ENCODE assay signal across 20 cellular contexts in genomic region chr2:141871913-141872634, GRCh38.
"Had no signal": no experiment of that assay in that cellular context is flagged by ENCODE, and none has a peak within 500 bp of the region (broad histone marks: within the 10 kb centered on the region; RNA-seq: fewer than 3 reads in every experiment).

No MANE protein-coding gene starts in this region.

- ATAC-seq: left lobe of liver; naive thymus-derived CD4-positive, alpha-beta T cell had no signal

- H3K4me3 ChIP-seq: coronary artery, hepatocyte, ovary, right atrium auricular region, sigmoid colon, skin epidermis, stomach, thoracic aorta, transverse colon had no signal

- H3K27me3 Mint-ChIP-seq: naive thymus-derived CD4-positive, alpha-beta T cell had no signal

- H3K27ac ChIP-seq: coronary artery, hepatocyte, ovary, right atrium auricular region, sigmoid colon, skin epidermis, stomach, thoracic aorta, transverse colon had no signal

- DNase-seq: effector CD4-positive, alpha-beta T cell; endodermal cell; foreskin melanocyte; head of caudate nucleus; mammary epithelial cell; naive thymus-derived CD4-positive, alpha-beta T cell; nucleus accumbens; ovary; sigmoid colon; stimulated activated naive CD4-positive, alpha-beta T cell; stomach; substantia nigra; transverse colon had no signal

- FAIRE-seq: islet of Langerhans had no signal

- H3K36me3 Mint-ChIP-seq: naive thymus-derived CD4-positive, alpha-beta T cell had no signal

- H3K27me3 ChIP-seq: hepatocyte, ovary, right atrium auricular region, sigmoid colon, stomach, transverse colon had no signal

- H3K4me1 ChIP-seq: right atrium auricular region, sigmoid colon, stomach, transverse colon had no signal

- H3K36me3 ChIP-seq: ovary, right atrium auricular region, sigmoid colon, stomach, thoracic aorta, transverse colon had no signal

- H3K4me1 Mint-ChIP-seq: naive thymus-derived CD4-positive, alpha-beta T cell had no signal

- H3K9me3 ChIP-seq: ovary, stomach, thoracic aorta, transverse colon had no signal

- H3K4me3 Mint-ChIP-seq: endodermal cell; naive thymus-derived CD4-positive, alpha-beta T cell had no signal

- H3K9me3 Mint-ChIP-seq: endodermal cell had no signal

- H3K27ac Mint-ChIP-seq: endodermal cell; naive thymus-derived CD4-positive, alpha-beta T cell had no signal
